8 cellular contexts compared by ENCODE assay signal in genomic region chr4:80202190-80202711, GRCh38. TPM values are rescaled to one million over a fixed set of nuclear protein-coding genes. Genes with fewer than 3 reads are reported as not detected.
A peak's percentile ranks its signal among the peaks of the same experiment; 100 is the strongest.
DNase-seq lines count a peak whose midpoint lies in the region; ATAC-seq, FAIRE-seq and TF ChIP-seq lines count a peak whose summit lies in the region.

No MANE protein-coding gene starts in this region.

- FAIRE-seq in RCC 7860 (lab: Jason Lieb, UNC), result no peak

- CTCF ChIA-PET in CD8-positive, alpha-beta memory T cell (lab: Charles Lee), result interaction anchor here (0.8 to 8.6 kb wide), 22 partner anchors 11 to 1288 kb away, joined by 3 to 194 read pairs (median 6); partner anchors contain the start of gene ANTXR2

- no peaks in the 10 kb centered on the region for H3K9me3 Mint-ChIP-seq in CD8-positive, alpha-beta memory T cell

- H3K9ac ChIP-seq in adipocyte (ENCODE audit: low read length) (peak overlapping the region; percentile 83), rectal smooth muscle tissue (ENCODE audit: low read length) (peak overlapping the region; percentile 53)

- TF ChIP-seq CTCF in right atrium auricular region (IDR thresholded peaks at IDR 0.05), result peak; percentile 86 to 93

- H3K4me1 Mint-ChIP-seq in CD8-positive, alpha-beta memory T cell, result peaks cover 27 to 36% (median 27%) of the 10 kb centered on the region in 3 donors

- DNase-seq in CD8-positive, alpha-beta memory T cell, result peak; percentile 68 to 84 (median 77)
- DNase-seq in HK-2 (ENCODE audit: unreplicated experiment), result peak; percentile 86
- DNase-seq in T follicular helper cell (ENCODE audit: low read depth), result peak; percentile 72
- peak; percentile 93 for DNase-seq in adipocyte (ENCODE audit: low read depth)
- DNase-seq in right atrium auricular region (ENCODE audit: low spot score), result peak; percentile 80
- DNase-seq in RCC 7860 (ENCODE audit: low spot score), result no peak

- H3K9me3 ChIP-seq in CD8-positive, alpha-beta memory T cell (ENCODE audit: low read length), result no peaks in the 10 kb centered on the region
- H3K9me3 ChIP-seq in adipocyte (ENCODE audit: control insufficient read depth, low read length) (no peaks in the 10 kb centered on the region), right atrium auricular region (no peaks in the 10 kb centered on the region)

- H3K4me3 Mint-ChIP-seq in CD8-positive, alpha-beta memory T cell, result peak overlapping the region; percentile 86 to 97 (median 87)

- H3K36me3 ChIP-seq in CD8-positive, alpha-beta memory T cell (ENCODE audit: insufficient read depth, low read length), result no peaks in the 10 kb centered on the region
- H3K36me3 ChIP-seq in adipocyte (ENCODE audit: control insufficient read depth, insufficient read depth, low read length, severe bottlenecking), result no peaks in the 10 kb centered on the region
- no peaks in the 10 kb centered on the region for H3K36me3 ChIP-seq in right atrium auricular region
- no peaks in the 10 kb centered on the region for H3K36me3 ChIP-seq in rectal smooth muscle tissue (ENCODE audit: control insufficient read depth, insufficient read depth, low read length)

- peak overlapping the region; percentile 42 for H3K4me3 ChIP-seq in CD8-positive, alpha-beta memory T cell (ENCODE audit: low read length)
- H3K4me3 ChIP-seq in adipocyte (ENCODE audit: low read length), result peak overlapping the region; percentile 85
- H3K4me3 ChIP-seq in right atrium auricular region, result peak overlapping the region; percentile 58 to 71
- H3K4me3 ChIP-seq in rectal smooth muscle tissue (ENCODE audit: low read length), result peak overlapping the region; percentile 72

- H3K4me1 ChIP-seq in CD8-positive, alpha-beta memory T cell (ENCODE audit: insufficient read depth, low read length), result peaks cover 12% of the 10 kb centered on the region
- H3K4me1 ChIP-seq in adipocyte (ENCODE audit: control insufficient read depth, insufficient read depth, low read length) (peaks cover 13% of the 10 kb centered on the region), right atrium auricular region (peaks cover 0 to 37% of the 10 kb centered on the region in 2 donors), rectal smooth muscle tissue (ENCODE audit: control insufficient read depth, insufficient read depth, low read length) (no peaks in the 10 kb centered on the region)

- no peaks in the 10 kb centered on the region for H3K27me3 ChIP-seq in CD8-positive, alpha-beta memory T cell (ENCODE audit: insufficient read depth, low read length, poor library complexity, severe bottlenecking)
- H3K27me3 ChIP-seq in adipocyte (replicated peaks; ENCODE audit: control insufficient read depth, insufficient read depth, low read length), result no peaks in the 10 kb centered on the region
- peaks cover 0 to 8% of the 10 kb centered on the region in 2 donors for H3K27me3 ChIP-seq in right atrium auricular region
- peaks cover 3% of the 10 kb centered on the region for H3K27me3 ChIP-seq in rectal smooth muscle tissue (ENCODE audit: control insufficient read depth, insufficient read depth, low read length)

- ATAC-seq in GM19468 (IDR thresholded peaks at IDR 0.05; ENCODE audit: extremely low read depth, unreplicated experiment), result peak; percentile 22

- H3K27me3 Mint-ChIP-seq in CD8-positive, alpha-beta memory T cell, result peaks cover 0 to 7% of the 10 kb centered on the region in 2 donors

- H3K27ac Mint-ChIP-seq in CD8-positive, alpha-beta memory T cell, result peak overlapping the region; percentile 74 to 95 (median 94)

- POLR2A ChIA-PET in CD8-positive, alpha-beta memory T cell (lab: Charles Lee), result interaction anchor here (0.6 to 1.9 kb wide), 10 partner anchors 12 to 185 kb away, joined by 3 to 16 read pairs (median 6); partner anchors contain the start of gene ANTXR2

- peaks cover 0 to 12% (median 3%) of the 10 kb centered on the region in 3 donors for H3K36me3 Mint-ChIP-seq in CD8-positive, alpha-beta memory T cell

- peak overlapping the region; percentile 67 for H3K27ac ChIP-seq in CD8-positive, alpha-beta memory T cell (ENCODE audit: low read depth, low read length)
- H3K27ac ChIP-seq in right atrium auricular region (peak overlapping the region; percentile 65 to 68), rectal smooth muscle tissue (ENCODE audit: low read depth, low read length) (peak overlapping the region; percentile 91)

RNA-seq across cellular contexts. Expression of gene PRDM8, which starts 4.9 kb away (rescaled TPM):
- total RNA-seq in CD8-positive, alpha-beta memory T cell, result 10 to 100 TPM; 10.9 to 12.7 TPM
- polyA plus RNA-seq in CD8-positive, alpha-beta memory T cell, result 2.4 TPM
- total RNA-seq in right atrium auricular region, result 1 to 10 TPM; 1.4 to 2.2 TPM
